ENCODE assay signal across 8 cellular contexts in genomic region chr3:169813757-169814517, GRCh38. TPM values are rescaled to one million over a fixed set of nuclear protein-coding genes. Genes with fewer than 3 reads are reported as not detected.
DNase-seq lines count a peak whose midpoint lies in the region; ATAC-seq, FAIRE-seq and TF ChIP-seq lines count a peak whose summit lies in the region.

No MANE protein-coding gene starts in this region.

- H3K27ac Mint-ChIP-seq in activated naive CD4-positive, alpha-beta T cell treated with anti-CD3 and anti-CD28 coated beads, Interleukin-2, amount 10 ng/mL, durations not matched to agents 7 days and 5 days = peak overlapping the region; percentile 87

- H3K9ac ChIP-seq in kidney (ENCODE audit: low read length in 2 of 2) = peak overlapping the region in 1 of 2 donors; percentile 75

- FAIRE-seq in kidney (lab: Jason Lieb, UNC) (no peak), D721Med (lab: Jason Lieb, UNC) (no peak)

- H3K4me3 ChIP-seq in HL-60 (replicated peaks; ENCODE audit: insufficient read depth, low read length) (peak overlapping the region; percentile 79), kidney (ENCODE audit: low read length in 2 of 2) (peak overlapping the region; percentile 76 to 77)

- H3K36me3 Mint-ChIP-seq in activated naive CD4-positive, alpha-beta T cell treated with anti-CD3 and anti-CD28 coated beads, Interleukin-2, amount 10 ng/mL, durations not matched to agents 7 days and 5 days = peaks cover 8% of the 10 kb centered on the region

- intact Hi-C loops in kidney (cut with DNase I) = no loop called here

- peaks cover 5 to 12% of the 10 kb centered on the region in 2 donors for H3K4me1 ChIP-seq in kidney (ENCODE audit: control insufficient read depth in 1 of 2, insufficient read depth in 1 of 2, low read depth in 1 of 2, low read length in 2 of 2)

- no peaks in the 10 kb centered on the region for H3K27me3 ChIP-seq in HL-60 (ENCODE audit: insufficient read depth, poor library complexity, severe bottlenecking)

- peak; percentile 29 for TF ChIP-seq CTCF in HL-60 (IDR thresholded peaks at IDR 0.05; ENCODE audit: insufficient read depth, low read length)
- peak; percentile 13 for TF ChIP-seq CTCF in kidney (IDR thresholded peaks at IDR 0.05; ENCODE audit: borderline replicate concordance, extremely low read depth, insufficient read depth)
- TF ChIP-seq CTCF in D721Med (IDR thresholded peaks at IDR 0.05; ENCODE audit: insufficient read depth, missing control alignments) = no peak

- peak; percentile 84 for ATAC-seq in GM19463 (IDR thresholded peaks at IDR 0.05; ENCODE audit: unreplicated experiment)

- peak; percentile 94 for DNase-seq in COR-L47 (lab: John Stamatoyannopoulos, UW)
- DNase-seq in HL-60 (ENCODE audit: low read depth in 1 of 2, low spot score in 1 of 2) = peak; percentile 69 to 88
- peak; percentile 63 for DNase-seq in SHP77 treated with DMSO at 0.1 percent for 48 hours (lab: John Stamatoyannopoulos, UW)
- DNase-seq in activated naive CD4-positive, alpha-beta T cell treated with anti-CD3 and anti-CD28 coated beads, Interleukin-2, amount 10 ng/mL, durations not matched to agents 7 days and 5 days = peak; percentile 88
- DNase-seq in kidney = no peak
- DNase-seq in stimulated activated CD8-positive, alpha-beta memory T cell treated with anti-CD3 and anti-CD28 coated beads, Interleukin-12 subunit alpha, Interleukin-12 subunit beta, amount 100 ng/mL, for 24 hours (ENCODE audit: extremely low read depth) = peak; percentile 54
- no peak for DNase-seq in D721Med (ENCODE audit: insufficient read length, low spot score)

- peaks cover 44% of the 10 kb centered on the region for H3K4me1 Mint-ChIP-seq in activated naive CD4-positive, alpha-beta T cell treated with anti-CD3 and anti-CD28 coated beads, Interleukin-2, amount 10 ng/mL, durations not matched to agents 7 days and 5 days

- H3K4me3 Mint-ChIP-seq in activated naive CD4-positive, alpha-beta T cell treated with anti-CD3 and anti-CD28 coated beads, Interleukin-2, amount 10 ng/mL, durations not matched to agents 7 days and 5 days = peak overlapping the region; percentile 84

- H3K9me3 Mint-ChIP-seq in activated naive CD4-positive, alpha-beta T cell treated with anti-CD3 and anti-CD28 coated beads, Interleukin-2, amount 10 ng/mL, durations not matched to agents 7 days and 5 days = peaks cover 12% of the 10 kb centered on the region

- CTCF ChIA-PET in activated naive CD4-positive, alpha-beta T cell treated with anti-CD3 and anti-CD28 coated beads, Interleukin-2, amount 10 ng/mL, durations not matched to agents 7 days and 5 days (lab: Charles Lee) = no interaction called here

- H3K27ac ChIP-seq in HL-60 (replicated peaks) = peak overlapping the region; percentile 93; the same call in 1 of the 2 replicates
- H3K27ac ChIP-seq in kidney (ENCODE audit: low read depth in 2 of 2, low read length in 2 of 2) = no peak overlapping the region

- peaks cover 0 to 7% of the 10 kb centered on the region in 2 donors for H3K9me3 ChIP-seq in kidney (ENCODE audit: control insufficient read depth in 1 of 2, low read length in 2 of 2)

- no peaks in the 10 kb centered on the region for H3K36me3 ChIP-seq in kidney (ENCODE audit: control insufficient read depth in 1 of 2, insufficient read depth in 2 of 2, low read length in 2 of 2)

- H3K27me3 Mint-ChIP-seq in activated naive CD4-positive, alpha-beta T cell treated with anti-CD3 and anti-CD28 coated beads, Interleukin-2, amount 10 ng/mL, durations not matched to agents 7 days and 5 days = peaks cover 40% of the 10 kb centered on the region

RNA-seq across cellular contexts. Expression of gene LRRC34, which starts 1.2 kb away (rescaled TPM):
- total RNA-seq in kidney = 4.0 TPM
- 5.7 TPM for polyA plus RNA-seq in kidney (ENCODE audit: insufficient read depth, low read depth, low replicate concordance)

RNA-seq across cellular contexts. Expression of gene LRRIQ4, which starts 1.3 kb away (rescaled TPM):
- not detected for total RNA-seq in kidney
- polyA plus RNA-seq in kidney (ENCODE audit: insufficient read depth, low read depth, low replicate concordance) = not detected

RNA-seq across cellular contexts. Expression of gene MYNN, which starts 40.7 kb away (rescaled TPM):
- total RNA-seq in kidney = 14.7 TPM
- 9.6 TPM for polyA plus RNA-seq in kidney (ENCODE audit: insufficient read depth, low read depth, low replicate concordance)

RNA-seq across cellular contexts. Expression of gene ACTRT3, which starts 44.6 kb away (rescaled TPM):
- 2.9 TPM for total RNA-seq in kidney
- 4.5 TPM for polyA plus RNA-seq in kidney (ENCODE audit: insufficient read depth, low read depth, low replicate concordance)

RNA-seq across cellular contexts. Expression of gene TERC, which starts 49.1 kb away (rescaled TPM):
- 2.1 TPM for total RNA-seq in kidney
- not detected for polyA plus RNA-seq in kidney (ENCODE audit: insufficient read depth, low read depth, low replicate concordance)

Comparison
In these comparisons a context has a peak if more than half of its experiments do, and no peak if none do; other contexts are left out.
1. DNase-seq: peak in COR-L47 (single experiment), HL-60 (2 of 2), SHP77 treated with DMSO at 0.1 percent for 48 hours (single experiment), activated naive CD4-positive, alpha-beta T cell treated with anti-CD3 and anti-CD28 coated beads, Interleukin-2, amount 10 ng/mL, durations not matched to agents 7 days and 5 days (single experiment) and stimulated activated CD8-positive, alpha-beta memory T cell treated with anti-CD3 and anti-CD28 coated beads, Interleukin-12 subunit alpha, Interleukin-12 subunit beta, amount 100 ng/mL, for 24 hours (single experiment); none in kidney (single experiment) and D721Med (single experiment).